Comparison of ENCODE assay signal across 8 cellular contexts in the genomic region with DNA sequence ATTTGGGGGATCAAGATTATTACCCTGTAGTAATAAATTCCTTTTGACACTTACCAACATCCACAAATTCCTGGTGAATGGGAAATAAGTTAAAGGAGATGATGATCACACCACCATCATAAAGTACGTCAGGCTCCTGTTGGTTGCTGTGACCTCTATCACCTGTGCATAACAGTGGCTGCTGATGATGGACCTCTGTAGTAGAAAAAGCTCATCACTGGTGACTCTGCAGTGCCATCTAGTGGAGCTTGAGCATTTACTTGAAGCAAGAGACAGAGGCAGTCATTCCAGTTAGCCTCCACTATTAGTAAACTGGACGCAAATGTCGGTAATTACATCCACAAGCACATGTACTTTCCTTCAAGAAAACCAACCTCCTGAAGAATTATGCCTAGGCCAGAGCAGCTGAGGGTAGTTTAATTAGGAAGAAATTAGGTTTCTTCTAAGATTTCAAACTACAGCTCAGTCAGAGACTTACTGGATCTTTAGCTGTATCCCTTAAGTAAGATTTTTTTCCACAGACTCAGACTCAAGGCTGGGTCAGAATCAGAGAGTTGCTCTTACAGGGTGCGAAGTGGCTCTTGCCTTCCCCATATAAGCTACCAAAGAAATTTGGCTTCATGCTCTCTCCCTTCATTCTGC. TPM values are rescaled to one million over a fixed set of nuclear protein-coding genes. Genes with fewer than 3 reads are reported as not detected.
A peak's percentile ranks its signal among the peaks of the same experiment; 100 is the strongest.
DNase-seq lines count a peak whose midpoint lies in the region; ATAC-seq and TF ChIP-seq lines count a peak whose summit lies in the region.

No MANE protein-coding gene starts in this region.

- H3K36me3 Mint-ChIP-seq in activated T-helper 2 cell treated with anti-CD3 and anti-CD28 coated beads, Interferon-gamma antibody, Interleukin-2, Interleukin-4, amounts not matched to agents 10 μg/mL and 5 μg/mL and 100 μg/mL, durations not matched to agents 14 hours and 24 hours and 36 hours (ENCODE audit: low read depth), result no peaks in the 10 kb centered on the region
- H3K36me3 Mint-ChIP-seq in osteocyte (ENCODE audit: unreplicated experiment), result peaks cover 19% of the 10 kb centered on the region

- TF ChIP-seq CTCF in LNCaP clone FGC (IDR thresholded peaks at IDR 0.05; ENCODE audit: control insufficient read depth, extremely low read depth, insufficient read depth) (peak; percentile 92), Peyer's patch (IDR thresholded peaks at IDR 0.05) (peak; percentile 55 to 95 (median 87)), foreskin keratinocyte (conservative IDR thresholded peaks at IDR 0.05) (peak; percentile 90), osteocyte (IDR thresholded peaks at IDR 0.05) (peak; percentile 91), upper lobe of right lung (IDR thresholded peaks at IDR 0.05) (peak; percentile 80)

- H3K36me3 ChIP-seq in Peyer's patch, result peaks cover 0 to 2% (median 0%) of the 10 kb centered on the region in 3 donors
- H3K36me3 ChIP-seq in upper lobe of right lung, result peaks cover 24% of the 10 kb centered on the region

- no peak for TF ChIP-seq POLR2A in Peyer's patch (IDR thresholded peaks at IDR 0.05)

- H3K9me3 Mint-ChIP-seq in activated T-helper 2 cell treated with anti-CD3 and anti-CD28 coated beads, Interferon-gamma antibody, Interleukin-2, Interleukin-4, amounts not matched to agents 10 μg/mL and 5 μg/mL and 100 μg/mL, durations not matched to agents 14 hours and 24 hours and 36 hours, result no peaks in the 10 kb centered on the region
- H3K9me3 Mint-ChIP-seq in osteocyte (ENCODE audit: unreplicated experiment), result no peaks in the 10 kb centered on the region

- ATAC-seq in GM21529 (IDR thresholded peaks at IDR 0.05; ENCODE audit: unreplicated experiment), result peak; percentile 86
- peak; percentile 72 for ATAC-seq in foreskin keratinocyte
- peak; percentile 91 for ATAC-seq in upper lobe of right lung

- no peak overlapping the region for H3K27ac Mint-ChIP-seq in activated T-helper 2 cell treated with anti-CD3 and anti-CD28 coated beads, Interferon-gamma antibody, Interleukin-2, Interleukin-4, amounts not matched to agents 10 μg/mL and 5 μg/mL and 100 μg/mL, durations not matched to agents 14 hours and 24 hours and 36 hours
- peak overlapping the region; percentile 23 for H3K27ac Mint-ChIP-seq in osteocyte (ENCODE audit: unreplicated experiment)

- intact Hi-C loops in activated T-helper 2 cell treated with anti-CD3 and anti-CD28 coated beads, Interferon-gamma antibody, Interleukin-2, Interleukin-4, amounts not matched to agents 10 μg/mL and 5 μg/mL and 100 μg/mL, durations not matched to agents 14 hours and 24 hours and 36 hours (cut with micrococcal nuclease), result loop anchor here (1.0 to 2.0 kb wide), 3 partner anchors 325 to 735 kb away; no protein-coding TSS in a partner anchor
- intact Hi-C loops in upper lobe of right lung (cut with DNase I), result loop anchor here (10.0 kb wide), 1 partner anchor 322 kb away; no protein-coding TSS in a partner anchor

- H3K27me3 ChIP-seq in Peyer's patch (no peaks in the 10 kb centered on the region), foreskin keratinocyte (no peaks in the 10 kb centered on the region), upper lobe of right lung (no peaks in the 10 kb centered on the region)

- no peak overlapping the region for H3K4me3 Mint-ChIP-seq in activated T-helper 2 cell treated with anti-CD3 and anti-CD28 coated beads, Interferon-gamma antibody, Interleukin-2, Interleukin-4, amounts not matched to agents 10 μg/mL and 5 μg/mL and 100 μg/mL, durations not matched to agents 14 hours and 24 hours and 36 hours (ENCODE audit: low read depth)
- no peak overlapping the region for H3K4me3 Mint-ChIP-seq in osteocyte (ENCODE audit: unreplicated experiment)

- no peaks in the 10 kb centered on the region for H3K4me1 ChIP-seq in Peyer's patch
- no peaks in the 10 kb centered on the region for H3K4me1 ChIP-seq in foreskin keratinocyte
- H3K4me1 ChIP-seq in upper lobe of right lung, result no peaks in the 10 kb centered on the region

- peaks cover 4% of the 10 kb centered on the region for H3K27me3 Mint-ChIP-seq in activated T-helper 2 cell treated with anti-CD3 and anti-CD28 coated beads, Interferon-gamma antibody, Interleukin-2, Interleukin-4, amounts not matched to agents 10 μg/mL and 5 μg/mL and 100 μg/mL, durations not matched to agents 14 hours and 24 hours and 36 hours (ENCODE audit: low read depth)
- H3K27me3 Mint-ChIP-seq in osteocyte (ENCODE audit: unreplicated experiment), result no peaks in the 10 kb centered on the region

- peaks cover 4% of the 10 kb centered on the region for H3K4me1 Mint-ChIP-seq in activated T-helper 2 cell treated with anti-CD3 and anti-CD28 coated beads, Interferon-gamma antibody, Interleukin-2, Interleukin-4, amounts not matched to agents 10 μg/mL and 5 μg/mL and 100 μg/mL, durations not matched to agents 14 hours and 24 hours and 36 hours (ENCODE audit: low read depth)
- no peaks in the 10 kb centered on the region for H3K4me1 Mint-ChIP-seq in osteocyte (ENCODE audit: unreplicated experiment)

- DNase-seq in DMS 273 treated with DMSO at 0.1 percent for 48 hours (lab: John Stamatoyannopoulos, UW) (peak; percentile 41), LNCaP clone FGC (ENCODE audit: low read depth) (peak; percentile 85), Peyer's patch (peak in 2 of 3 donors; percentile 72 to 91), foreskin keratinocyte (peak; percentile 58 to 77), osteocyte (ENCODE audit: extremely low spot score, unreplicated experiment) (no peak), upper lobe of right lung (no peak)
- peak; percentile 44 for DNase-seq in activated T-helper 2 cell treated with anti-CD3 and anti-CD28 coated beads, Interferon-gamma antibody, Interleukin-2, Interleukin-4, amounts not matched to agents 10 μg/mL and 5 μg/mL and 100 μg/mL, durations not matched to agents 14 hours and 24 hours and 36 hours (ENCODE audit: low spot score)

- H3K27ac ChIP-seq in Peyer's patch (no peak overlapping the region), foreskin keratinocyte (no peak overlapping the region), upper lobe of right lung (no peak overlapping the region)

- H3K4me3 ChIP-seq in LNCaP clone FGC (ENCODE audit: low read depth, low read length) (no peak overlapping the region), Peyer's patch (no peak overlapping the region), upper lobe of right lung (no peak overlapping the region)

- H3K9me3 ChIP-seq in Peyer's patch, result no peaks in the 10 kb centered on the region
- no peaks in the 10 kb centered on the region for H3K9me3 ChIP-seq in upper lobe of right lung

RNA-seq across cellular contexts. Expression of a gene that starts 39.3 kb away (rescaled TPM):
- total RNA-seq in Peyer's patch (100 to 1,000 TPM in 2 of 4 donors, 10 to 100 TPM in 2; 42.9 to 161 (median 98.5) TPM), foreskin keratinocyte (20.0 and 23.9 TPM in 2 replicates), osteocyte (5.7 and 6.1 TPM in 2 replicates), upper lobe of right lung (55.5 TPM)
- 0.41 and 0.57 TPM in 2 replicates for total RNA-seq in activated T-helper 2 cell treated with anti-CD3 and anti-CD28 coated beads, Interferon-gamma antibody, Interleukin-2, Interleukin-4, amounts not matched to agents 10 μg/mL and 5 μg/mL and 100 μg/mL, durations not matched to agents 14 hours and 24 hours and 36 hours
- 18.3 and 19.3 TPM in 2 replicates for polyA plus RNA-seq in foreskin keratinocyte

Comparison
In these comparisons a context has a peak if more than half of its experiments do, and no peak if none do; other contexts are left out.
1. DNase-seq: peak in DMS 273 treated with DMSO at 0.1 percent for 48 hours (single experiment), LNCaP clone FGC (single experiment), Peyer's patch (2 of 3), activated T-helper 2 cell treated with anti-CD3 and anti-CD28 coated beads, Interferon-gamma antibody, Interleukin-2, Interleukin-4, amounts not matched to agents 10 μg/mL and 5 μg/mL and 100 μg/mL, durations not matched to agents 14 hours and 24 hours and 36 hours (single experiment) and foreskin keratinocyte (2 of 2); none in osteocyte (single experiment) and upper lobe of right lung (single experiment).
2. Peak in every context shown above with its lines, with median percentiles within 50 percentile points of each other: ATAC-seq and CTCF ChIP-seq.